Comparison of ENCODE assay signal across 8 cellular contexts in the genomic region with DNA sequence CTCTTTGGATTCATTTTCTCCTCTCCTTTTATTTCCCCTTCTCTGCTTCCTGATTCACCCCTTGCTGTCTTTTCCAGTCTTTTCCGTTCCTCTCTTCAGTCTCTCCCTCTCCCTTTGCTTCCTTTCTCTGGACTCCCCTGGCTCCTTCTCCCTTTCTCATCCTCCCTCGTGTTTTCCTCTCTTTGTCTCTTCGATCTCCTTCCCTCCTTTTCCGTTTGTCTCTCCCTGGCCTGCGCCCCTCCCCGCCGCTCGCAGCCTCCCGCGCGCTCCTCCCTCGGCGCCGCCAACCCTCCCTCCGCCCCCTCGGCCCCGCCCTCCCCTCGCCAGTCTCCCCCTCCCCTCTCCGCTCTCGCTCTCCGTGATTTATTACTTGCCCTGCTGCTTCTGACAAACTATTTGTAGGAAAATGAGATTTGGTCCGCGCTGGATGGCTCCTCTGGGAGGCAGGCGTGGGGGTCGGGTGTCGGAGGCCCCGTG. TPM values are rescaled to one million over a fixed set of nuclear protein-coding genes. Genes with fewer than 3 reads are reported as not detected.
DNase-seq lines count a peak whose midpoint lies in the region; ATAC-seq and TF ChIP-seq lines count a peak whose summit lies in the region.

No MANE protein-coding gene starts in this region.

- no peaks in the 10 kb centered on the region for H3K36me3 Mint-ChIP-seq in Caco-2 (ENCODE audit: insufficient read depth, unreplicated experiment)
- H3K36me3 Mint-ChIP-seq in activated naive CD4-positive, alpha-beta T cell treated with anti-CD3 and anti-CD28 coated beads, Interleukin-2, amount 50 U/mL, for 72 hours: no peaks in the 10 kb centered on the region

- TF ChIP-seq CTCF in Caco-2 (IDR thresholded peaks at IDR 0.05; ENCODE audit: insufficient read depth in 1 of 2, low read depth in 1 of 2, low read length in 1 of 2, severe bottlenecking in 1 of 2, unreplicated experiment in 1 of 2) (no peak), heart right ventricle (IDR thresholded peaks at IDR 0.05) (no peak)

- peak; percentile 78 to 87 for ATAC-seq in activated naive CD4-positive, alpha-beta T cell treated with anti-CD3 and anti-CD28 coated beads, Interleukin-2, amount 50 U/mL, for 72 hours
- ATAC-seq in heart right ventricle (peak; percentile 61 to 86 (median 78)), HG02973 (IDR thresholded peaks at IDR 0.05; ENCODE audit: unreplicated experiment) (no peak)

- BruUV-seq in Caco-2 (replicated peaks; lab: Mats Ljungman, UMichigan): no TSS peak

- in situ Hi-C loops in KBM-7 (cut with MboI; ENCODE audit: low pct_unique_long_range_greater_than_20kb, low sequenced_read_pairs): no loop called here

- H3K4me3 ChIP-seq in Caco-2 (ENCODE audit: low read depth, low read length): peak overlapping the region; percentile 60
- H3K4me3 ChIP-seq in heart right ventricle: peak overlapping the region; percentile 10 to 51 (median 42)
- H3K4me3 ChIP-seq in rectal smooth muscle tissue (ENCODE audit: low read length): peak overlapping the region; percentile 62

- H3K27ac ChIP-seq in heart right ventricle (peak overlapping the region in 4 of 10 donors; percentile 15 to 50 (median 36)), rectal smooth muscle tissue (ENCODE audit: low read depth, low read length) (no peak overlapping the region)

- no peak overlapping the region for H3K9ac ChIP-seq in rectal smooth muscle tissue (ENCODE audit: low read length)

- H3K4me1 Mint-ChIP-seq in Caco-2 (ENCODE audit: low read depth, unreplicated experiment): peaks cover 42% of the 10 kb centered on the region

- H3K27ac Mint-ChIP-seq in Caco-2 (ENCODE audit: unreplicated experiment): peak overlapping the region; percentile 33
- peak overlapping the region in 1 of 2 donors; percentile 79 for H3K27ac Mint-ChIP-seq in activated naive CD4-positive, alpha-beta T cell treated with anti-CD3 and anti-CD28 coated beads, Interleukin-2, amount 50 U/mL, for 72 hours

- peak; percentile 81 to 83 for DNase-seq in Caco-2
- DNase-seq in KBM-7: peak; percentile 44
- DNase-seq in RPMI8226: peak; percentile 52
- DNase-seq in activated naive CD4-positive, alpha-beta T cell treated with anti-CD3 and anti-CD28 coated beads, Interleukin-2, amount 50 U/mL, for 72 hours (ENCODE audit: low spot score in 2 of 2): peak in 1 of 2 donors; percentile 37
- DNase-seq in heart right ventricle: peak; percentile 23 to 62
- DNase-seq in CD1c-positive myeloid dendritic cell (ENCODE audit: extremely low spot score): no peak

- CTCF ChIA-PET in Caco-2 (lab: Charles Lee): no interaction called here

- no peaks in the 10 kb centered on the region for H3K27me3 ChIP-seq in Caco-2 (replicated peaks; ENCODE audit: control insufficient read depth, insufficient read depth, low read length)
- H3K27me3 ChIP-seq in heart right ventricle: peaks cover 0 to 9% (median 0%) of the 10 kb centered on the region in 7 donors
- no peaks in the 10 kb centered on the region for H3K27me3 ChIP-seq in rectal smooth muscle tissue (ENCODE audit: control insufficient read depth, insufficient read depth, low read length)

- POLR2A ChIA-PET in Caco-2 (lab: Charles Lee): no interaction called here

- no peaks in the 10 kb centered on the region for H3K9me3 ChIP-seq in Caco-2
- no peaks in the 10 kb centered on the region for H3K9me3 ChIP-seq in heart right ventricle

- H3K27me3 Mint-ChIP-seq in Caco-2 (ENCODE audit: insufficient read depth, unreplicated experiment): no peaks in the 10 kb centered on the region

- intact Hi-C loops in Caco-2 (cut with micrococcal nuclease; ENCODE audit: unreplicated experiment) (loop anchor here (2.0 kb wide), 2 partner anchors 42 to 76 kb away; no protein-coding TSS in a partner anchor), heart right ventricle (cut with DNase I) (no loop called here)

- H3K4me3 Mint-ChIP-seq in Caco-2 (ENCODE audit: unreplicated experiment): peak overlapping the region; percentile 68

- WGBS in heart right ventricle, 2 donors: 1% methylated on average over 27 of the region's 27 CpGs

- no peaks in the 10 kb centered on the region; the same call in 1 of the 2 replicates for H3K36me3 ChIP-seq in Caco-2 (ENCODE audit: control insufficient read depth, insufficient read depth, low read length)
- H3K36me3 ChIP-seq in heart right ventricle: no peaks in the 10 kb centered on the region
- H3K36me3 ChIP-seq in rectal smooth muscle tissue (ENCODE audit: control insufficient read depth, insufficient read depth, low read length): no peaks in the 10 kb centered on the region

- H3K4me1 ChIP-seq in Caco-2 (peaks cover 19% of the 10 kb centered on the region), heart right ventricle (peaks cover 0 to 12% (median 6%) of the 10 kb centered on the region in 9 donors), rectal smooth muscle tissue (ENCODE audit: control insufficient read depth, insufficient read depth, low read length) (no peaks in the 10 kb centered on the region)

- H3K9me3 Mint-ChIP-seq in Caco-2 (ENCODE audit: unreplicated experiment): no peaks in the 10 kb centered on the region
- no peaks in the 10 kb centered on the region for H3K9me3 Mint-ChIP-seq in activated naive CD4-positive, alpha-beta T cell treated with anti-CD3 and anti-CD28 coated beads, Interleukin-2, amount 50 U/mL, for 72 hours

RNA-seq across cellular contexts. Expression of a gene that starts 46.0 kb away (rescaled TPM):
- total RNA-seq in Caco-2 (2022) (7.5 and 7.7 TPM in 2 replicates), heart right ventricle (1 to 10 TPM in 1 of 10 donors, under 1 TPM in 7, not detected in 2; 0.08 to 2.0 (median 0.41) TPM)
- 1 to 10 TPM in 1 of 2 donors, under 1 TPM in 1; 0.35 to 1.3 TPM for total RNA-seq in activated naive CD4-positive, alpha-beta T cell treated with anti-CD3 and anti-CD28 coated beads, Interleukin-2, amount 50 U/mL, for 72 hours
- under 1 TPM in 1 of 2 donors, not detected in 1; 0.35 TPM for polyA plus RNA-seq in heart right ventricle
